8 cellular contexts compared by ENCODE assay signal in genomic region chr19:459724-460511, GRCh38. TPM values are rescaled to one million over a fixed set of nuclear protein-coding genes. Genes with fewer than 3 reads are reported as not detected.
A peak's percentile ranks its signal among the peaks of the same experiment; 100 is the strongest.
DNase-seq lines count a peak whose midpoint lies in the region; ATAC-seq and TF ChIP-seq lines count a peak whose summit lies in the region.

No MANE protein-coding gene starts in this region.

- TF ChIP-seq CTCF in PC-9 (conservative IDR thresholded peaks at IDR 0.05) (no peak), MCF 10A (IDR thresholded peaks at IDR 0.05; ENCODE audit: unreplicated experiment) (no peak)

- H3F3A ChIP-seq in PC-9 (ENCODE audit: insufficient read depth, low read depth): peaks cover 13% of the 10 kb centered on the region; the same call in 1 of the 2 replicates

- H3K27ac Mint-ChIP-seq in MCF 10A (ENCODE audit: low read depth, unreplicated experiment): peak overlapping the region; percentile 49
- H3K27ac Mint-ChIP-seq in immature natural killer cell: peak overlapping the region in 1 of 6 donors; percentile 35

- H3K4me2 ChIP-seq in PC-9: peak overlapping the region; percentile 95

- no peak for ATAC-seq in GM18909 (IDR thresholded peaks at IDR 0.05; ENCODE audit: poor library complexity, unreplicated experiment)
- ATAC-seq in GM21381 (IDR thresholded peaks at IDR 0.05; ENCODE audit: unreplicated experiment): no peak

- no peaks in the 10 kb centered on the region for H3K4me1 ChIP-seq in PC-9 (replicated peaks; ENCODE audit: insufficient read depth)

- H3K36me3 Mint-ChIP-seq in MCF 10A (ENCODE audit: insufficient read depth, unreplicated experiment) (peaks cover 6% of the 10 kb centered on the region), immature natural killer cell (no peaks in the 10 kb centered on the region)

- no peaks in the 10 kb centered on the region for H3K4me1 Mint-ChIP-seq in MCF 10A (ENCODE audit: insufficient read depth, unreplicated experiment)
- H3K4me1 Mint-ChIP-seq in immature natural killer cell: peaks cover 5 to 9% of the 10 kb centered on the region in 2 donors

- H3K4me3 ChIP-seq in PC-9 (peak overlapping the region; percentile 67), skeletal muscle cell (ENCODE audit: low read depth, low read length) (peak overlapping the region; percentile 50)

- peak; percentile 8 for DNase-seq in DMS153 treated with DMSO at 0.1 percent for 48 hours (lab: John Stamatoyannopoulos, UW; ENCODE audit: unreplicated experiment)
- DNase-seq in DMS153 (lab: John Stamatoyannopoulos, UW): no peak
- DNase-seq in PC-9: peak in 1 of 2 experiments; percentile 51
- DNase-seq in MCF 10A (ENCODE audit: unreplicated experiment): peak; percentile 4
- peak in 1 of 3 donors; percentile 5 for DNase-seq in immature natural killer cell
- no peak for DNase-seq in skeletal muscle cell (ENCODE audit: low read depth)

- H3K4me3 Mint-ChIP-seq in MCF 10A (ENCODE audit: unreplicated experiment) (peak overlapping the region; percentile 61), immature natural killer cell (peak overlapping the region; percentile 54 to 77 (median 71))

- CTCF ChIA-PET in PC-9 (lab: Charles Lee): no interaction called here
- CTCF ChIA-PET in MCF 10A (lab: Yijun Ruan, JAX): no interaction called here

- H3K9me2 ChIP-seq in PC-9 (ENCODE audit: insufficient read depth): no peaks in the 10 kb centered on the region

- BruUV-seq in PC-9 (replicated peaks; lab: Mats Ljungman, UMichigan): no TSS peak
- BruUV-seq in MCF 10A (replicated peaks; lab: Mats Ljungman, UMichigan): no TSS peak

- peaks cover 33% of the 10 kb centered on the region for H3K27me3 ChIP-seq in PC-9 (ENCODE audit: insufficient read depth, low read depth)

- H2AFZ ChIP-seq in PC-9: peak overlapping the region; percentile 86

- POLR2A ChIA-PET in PC-9 (lab: Charles Lee; ENCODE audit: unreplicated experiment): no interaction called here
- POLR2A ChIA-PET in MCF 10A (lab: Yijun Ruan, JAX): no interaction called here

- intact Hi-C loops in PC-9 (cut with micrococcal nuclease; ENCODE audit: unreplicated experiment) (no loop called here), MCF 10A (cut with micrococcal nuclease) (no loop called here)

- no peaks in the 10 kb centered on the region for H3K36me3 ChIP-seq in PC-9 (ENCODE audit: low read depth)

- H4K20me1 ChIP-seq in PC-9 (ENCODE audit: insufficient read depth): no peaks in the 10 kb centered on the region

- peaks cover 7% of the 10 kb centered on the region for H3K9me3 Mint-ChIP-seq in MCF 10A (ENCODE audit: unreplicated experiment)
- H3K9me3 Mint-ChIP-seq in immature natural killer cell: no peaks in the 10 kb centered on the region

- H3K27ac ChIP-seq in PC-9: no peak overlapping the region

- H3K79me2 ChIP-seq in PC-9 (ENCODE audit: low read depth): no peaks in the 10 kb centered on the region

- no peaks in the 10 kb centered on the region for H3K27me3 Mint-ChIP-seq in MCF 10A (ENCODE audit: insufficient read depth, unreplicated experiment)
- H3K27me3 Mint-ChIP-seq in immature natural killer cell (ENCODE audit: low read depth in 3 of 3): peaks cover 3 to 13% (median 9%) of the 10 kb centered on the region in 3 donors

- no peaks in the 10 kb centered on the region for H3K9me3 ChIP-seq in PC-9 (ENCODE audit: insufficient read depth, low read depth)

RNA-seq across cellular contexts. Expression of gene SHC2, which starts 0.9 kb away (rescaled TPM):
- total RNA-seq in PC-9 (2021) (0.70 and 0.73 TPM in 2 replicates), MCF 10A (2022) (0.77 and 2.8 TPM in 2 replicates)
- not detected for polyA plus RNA-seq in immature natural killer cell

RNA-seq across cellular contexts. Expression of gene MADCAM1, which starts 36.4 kb away (rescaled TPM):
- total RNA-seq in PC-9 (2021): 1.1 and 1.7 TPM in 2 replicates
- 0.25 and 0.47 TPM in 2 replicates for total RNA-seq in MCF 10A (2022)
- polyA plus RNA-seq in immature natural killer cell: under 1 TPM in 1 of 3 donors, not detected in 2; 0.30 TPM

RNA-seq across cellular contexts. Expression of gene TPGS1, which starts 47.4 kb away (rescaled TPM):
- 13.8 and 25.7 TPM in 2 replicates for total RNA-seq in PC-9 (2021)
- 11.9 and 12.6 TPM in 2 replicates for total RNA-seq in MCF 10A (2022)
- 10 to 100 TPM; 28.8 to 63.6 (median 37.0) TPM for polyA plus RNA-seq in immature natural killer cell

RNA-seq across cellular contexts. Expression of gene C2CD4C, which starts 51.0 kb away (rescaled TPM):
- total RNA-seq in PC-9 (2021) (1.2 and 2.1 TPM in 2 replicates), MCF 10A (2022) (0.49 and 0.88 TPM in 2 replicates)
- polyA plus RNA-seq in immature natural killer cell: not detected

Comparison
In these comparisons a context has a peak if more than half of its experiments do, and no peak if none do; other contexts are left out.
1. DNase-seq: peak in DMS153 treated with DMSO at 0.1 percent for 48 hours (single experiment) and MCF 10A (single experiment); none in DMS153 (single experiment) and skeletal muscle cell (single experiment).